In the genomic region with DNA sequence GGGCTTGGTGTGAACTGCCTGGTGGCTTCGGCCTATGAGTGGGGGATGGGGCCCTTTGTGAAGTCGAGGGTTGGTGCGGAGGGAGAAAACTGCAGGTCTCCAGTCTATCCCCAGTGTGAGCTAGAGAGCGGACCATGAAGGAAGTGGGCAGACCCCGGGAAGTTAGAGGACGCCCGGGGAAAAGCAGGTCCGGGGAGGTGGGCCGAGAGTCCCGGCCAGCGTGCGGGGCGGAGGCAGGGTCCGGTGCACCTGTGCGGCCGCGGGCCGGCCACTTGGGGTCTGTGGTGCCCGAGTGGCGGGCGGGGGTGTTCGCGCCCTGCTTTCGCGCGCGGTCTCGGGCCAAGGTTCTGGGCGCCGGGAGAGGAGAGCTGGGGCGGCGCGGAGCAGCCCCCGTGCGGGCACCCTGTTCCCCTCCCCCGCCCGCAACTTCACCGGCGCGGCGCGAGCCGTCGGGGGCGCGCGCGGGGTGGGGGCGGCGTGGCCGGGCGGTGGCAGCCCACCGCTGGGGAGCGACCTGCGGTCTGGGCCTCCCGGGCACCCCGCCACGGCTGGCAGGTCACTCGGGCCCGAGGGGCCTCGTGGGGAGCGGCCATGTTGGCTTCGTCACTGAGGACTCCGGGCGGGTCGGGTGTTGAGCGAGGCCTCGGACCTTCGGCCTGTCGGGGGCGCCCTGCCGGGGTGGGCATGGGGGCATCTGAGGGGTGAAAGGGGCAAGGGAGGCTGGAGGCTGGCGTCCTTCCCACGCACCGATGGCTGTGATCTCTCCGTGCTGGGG, we compare ENCODE assay signal across 1 cellular context.
A peak's percentile ranks its signal among the peaks of the same experiment; 100 is the strongest.
TF ChIP-seq lines count a peak whose summit lies in the region.

No MANE protein-coding gene starts in this region.

TF ChIP-seq in K562, 482 proteins besides CTCF, POLR2A, EP300 and RAD21 (continued from another document):
- TF ChIP-seq, protein P1, sequence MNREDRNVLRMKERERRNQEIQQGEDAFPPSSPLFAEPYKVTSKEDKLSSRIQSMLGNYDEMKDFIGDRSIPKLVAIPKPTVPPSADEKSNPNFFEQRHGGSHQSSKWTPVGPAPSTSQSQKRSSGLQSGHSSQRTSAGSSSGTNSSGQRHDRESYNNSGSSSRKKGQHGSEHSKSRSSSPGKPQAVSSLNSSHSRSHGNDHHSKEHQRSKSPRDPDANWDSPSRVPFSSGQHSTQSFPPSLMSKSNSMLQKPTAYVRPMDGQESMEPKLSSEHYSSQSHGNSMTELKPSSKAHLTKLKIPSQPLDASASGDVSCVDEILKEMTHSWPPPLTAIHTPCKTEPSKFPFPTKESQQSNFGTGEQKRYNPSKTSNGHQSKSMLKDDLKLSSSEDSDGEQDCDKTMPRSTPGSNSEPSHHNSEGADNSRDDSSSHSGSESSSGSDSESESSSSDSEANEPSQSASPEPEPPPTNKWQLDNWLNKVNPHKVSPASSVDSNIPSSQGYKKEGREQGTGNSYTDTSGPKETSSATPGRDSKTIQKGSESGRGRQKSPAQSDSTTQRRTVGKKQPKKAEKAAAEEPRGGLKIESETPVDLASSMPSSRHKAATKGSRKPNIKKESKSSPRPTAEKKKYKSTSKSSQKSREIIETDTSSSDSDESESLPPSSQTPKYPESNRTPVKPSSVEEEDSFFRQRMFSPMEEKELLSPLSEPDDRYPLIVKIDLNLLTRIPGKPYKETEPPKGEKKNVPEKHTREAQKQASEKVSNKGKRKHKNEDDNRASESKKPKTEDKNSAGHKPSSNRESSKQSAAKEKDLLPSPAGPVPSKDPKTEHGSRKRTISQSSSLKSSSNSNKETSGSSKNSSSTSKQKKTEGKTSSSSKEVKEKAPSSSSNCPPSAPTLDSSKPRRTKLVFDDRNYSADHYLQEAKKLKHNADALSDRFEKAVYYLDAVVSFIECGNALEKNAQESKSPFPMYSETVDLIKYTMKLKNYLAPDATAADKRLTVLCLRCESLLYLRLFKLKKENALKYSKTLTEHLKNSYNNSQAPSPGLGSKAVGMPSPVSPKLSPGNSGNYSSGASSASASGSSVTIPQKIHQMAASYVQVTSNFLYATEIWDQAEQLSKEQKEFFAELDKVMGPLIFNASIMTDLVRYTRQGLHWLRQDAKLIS (CRISPR knock-in tag; IDR thresholded peaks at IDR 0.05), result no peak
- TF ChIP-seq, protein P2, sequence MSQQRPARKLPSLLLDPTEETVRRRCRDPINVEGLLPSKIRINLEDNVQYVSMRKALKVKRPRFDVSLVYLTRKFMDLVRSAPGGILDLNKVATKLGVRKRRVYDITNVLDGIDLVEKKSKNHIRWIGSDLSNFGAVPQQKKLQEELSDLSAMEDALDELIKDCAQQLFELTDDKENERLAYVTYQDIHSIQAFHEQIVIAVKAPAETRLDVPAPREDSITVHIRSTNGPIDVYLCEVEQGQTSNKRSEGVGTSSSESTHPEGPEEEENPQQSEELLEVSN (IDR thresholded peaks at IDR 0.05; ENCODE audit: borderline replicate concordance in 1 of 2, extremely low read depth in 1 of 2, insufficient read depth in 1 of 2, insufficient read length in 1 of 2, low read depth in 1 of 2, low read length in 1 of 2, poor library complexity in 1 of 2, severe bottlenecking in 1 of 2), result peak; percentile 10 to 40
